Comparison of ENCODE assay signal across 8 cellular contexts in genomic region chr6:2245954-2246863, GRCh38. TPM values are rescaled to one million over a fixed set of nuclear protein-coding genes. Genes with fewer than 3 reads are reported as not detected.
DNase-seq lines count a peak whose midpoint lies in the region; ATAC-seq and TF ChIP-seq lines count a peak whose summit lies in the region.

No MANE protein-coding gene starts in this region.

- peak; percentile 59 for DNase-seq in CD14-positive monocyte (ENCODE audit: low spot score)
- peak; percentile 50 to 92 (median 87) for DNase-seq in Peyer's patch
- DNase-seq in left cardiac atrium = peak; percentile 60
- DNase-seq in posterior cingulate gyrus = peak in 6 of 10 donors; percentile 9 to 74 (median 18)

- H3K4me3 ChIP-seq in HUES48 (ENCODE audit: low read depth, low read length) = peak overlapping the region; percentile 95
- H3K4me3 ChIP-seq in Peyer's patch = peak overlapping the region; percentile 79 to 96 (median 93)

- H3K27ac Mint-ChIP-seq in CD14-positive monocyte = peak overlapping the region; percentile 96 to 99 (median 97)
- peak overlapping the region; percentile 90 for H3K27ac Mint-ChIP-seq in activated naive CD8-positive, alpha-beta T cell

- H3K9me3 ChIP-seq in HUES48 (ENCODE audit: control insufficient read depth, insufficient read depth, low read length) (no peaks in the 10 kb centered on the region), Peyer's patch (no peaks in the 10 kb centered on the region)

- peak overlapping the region; percentile 89 to 95 for H3K4me3 Mint-ChIP-seq in CD14-positive monocyte
- peak overlapping the region; percentile 93 for H3K4me3 Mint-ChIP-seq in activated naive CD8-positive, alpha-beta T cell

- H3K27me3 Mint-ChIP-seq in CD14-positive monocyte (ENCODE audit: low read depth in 3 of 3) = peaks cover 3 to 6% (median 3%) of the 10 kb centered on the region in 3 donors
- no peaks in the 10 kb centered on the region for H3K27me3 Mint-ChIP-seq in activated naive CD8-positive, alpha-beta T cell

- peaks cover 39% of the 10 kb centered on the region for H3K4me1 ChIP-seq in HUES48 (ENCODE audit: control insufficient read depth, insufficient read depth, low read length)
- peaks cover 0 to 21% (median 0%) of the 10 kb centered on the region in 4 donors for H3K4me1 ChIP-seq in Peyer's patch

- H3K27me3 ChIP-seq in HUES48 (ENCODE audit: control insufficient read depth, insufficient read depth, low read length) (peaks cover 6% of the 10 kb centered on the region), Peyer's patch (no peaks in the 10 kb centered on the region)

- TF ChIP-seq POLR2A in Peyer's patch (IDR thresholded peaks at IDR 0.05) = no peak

- peak overlapping the region; percentile 78 for H3K9ac ChIP-seq in HUES48 (ENCODE audit: low read depth, low read length)

- H3K9me3 Mint-ChIP-seq in CD14-positive monocyte = peaks cover 0 to 4% (median 0%) of the 10 kb centered on the region in 7 donors
- no peaks in the 10 kb centered on the region for H3K9me3 Mint-ChIP-seq in activated naive CD8-positive, alpha-beta T cell (ENCODE audit: low read depth)

- intact Hi-C loops in CD14-positive monocyte (cut with micrococcal nuclease) (loop anchor here (10.0 kb wide), 4 partner anchors 299 to 631 kb away; partner anchors contain the start of gene WRNIP1 (in 1 of the 2)), left cardiac atrium (cut with DNase I) (no loop called here), posterior cingulate gyrus (cut with DNase I) (loop anchor here (5.0 kb wide), 1 partner anchor 644 kb away; no protein-coding TSS in a partner anchor)

- H3K36me3 ChIP-seq in HUES48 (ENCODE audit: control insufficient read depth, insufficient read depth, low read length) (no peaks in the 10 kb centered on the region), Peyer's patch (peaks cover 0 to 9% (median 0%) of the 10 kb centered on the region in 3 donors)

- ATAC-seq in GM19438 (IDR thresholded peaks at IDR 0.05; ENCODE audit: low read depth, unreplicated experiment) (peak; percentile 35), left cardiac atrium (peak; percentile 7 to 45), GM18519 (IDR thresholded peaks at IDR 0.05; ENCODE audit: low FRiP score, unreplicated experiment) (no peak)

- TF ChIP-seq CTCF in CD14-positive monocyte (IDR thresholded peaks at IDR 0.05) (no peak), Peyer's patch (IDR thresholded peaks at IDR 0.05) (no peak)

- H3K36me3 Mint-ChIP-seq in CD14-positive monocyte = peaks cover 10 to 14% of the 10 kb centered on the region in 2 donors
- H3K36me3 Mint-ChIP-seq in activated naive CD8-positive, alpha-beta T cell = peaks cover 13% of the 10 kb centered on the region

- H3K4me1 Mint-ChIP-seq in CD14-positive monocyte = peaks cover 42% of the 10 kb centered on the region
- H3K4me1 Mint-ChIP-seq in activated naive CD8-positive, alpha-beta T cell (ENCODE audit: low read depth) = peaks cover 64% of the 10 kb centered on the region

- H3K27ac ChIP-seq in HUES48 (ENCODE audit: low read depth, low read length) = peak overlapping the region; percentile 78
- peak overlapping the region; percentile 87 to 95 (median 94) for H3K27ac ChIP-seq in Peyer's patch

RNA-seq across cellular contexts. Expression of gene GMDS, which starts 0.8 kb away (rescaled TPM):
- 10 to 100 TPM; 17.6 to 19.9 TPM for polyA plus RNA-seq in CD14-positive monocyte
- total RNA-seq in Peyer's patch = 100 to 1,000 TPM; 197 to 375 (median 215) TPM
- 10 to 100 TPM in 1 of 2 donors, 1 to 10 TPM in 1; 8.4 to 20.8 TPM for total RNA-seq in left cardiac atrium

Comparison
In these comparisons a context has a peak if more than half of its experiments do, and no peak if none do; other contexts are left out.
1. DNase-seq: peak in every context shown above with its lines; median percentile 87 in Peyer's patch; 60 in left cardiac atrium; 59 in CD14-positive monocyte; 18 in posterior cingulate gyrus.
2. RNA of gene GMDS, which starts 0.8 kb away (total RNA-seq): 197 to 375 TPM in Peyer's patch; 8.4 to 20.8 TPM in left cardiac atrium; every median in the first group is over 4 times any median in the second.
3. intact Hi-C loops: an anchor here in CD14-positive monocyte (10.0 kb wide) and posterior cingulate gyrus (5.0 kb wide); none called in left cardiac atrium.